9 cellular contexts compared by ENCODE assay signal in genomic region chr15:38564557-38565286, GRCh38. TPM values are rescaled to one million over a fixed set of nuclear protein-coding genes. Genes with fewer than 3 reads are reported as not detected.
DNase-seq lines count a peak whose midpoint lies in the region; ATAC-seq and TF ChIP-seq lines count a peak whose summit lies in the region.
"Had no signal": no experiment of that assay in that cellular context is flagged by ENCODE, and none has a peak within 500 bp of the region (broad histone marks: within the 10 kb centered on the region; RNA-seq: fewer than 3 reads in every experiment).

TSS of gene RASGRP1 (minus strand) at chr15:38564814. CDS start at chr15:38564628, 186 bp downstream.

- H3K4me3 ChIP-seq in fibroblast of the aortic adventitia (ENCODE audit: low read depth, low read length) (peak within 1 kb of the TSS; percentile 57), neutrophil (ENCODE audit: low read depth in 1 of 2, low read length in 1 of 2) (peak within 1 kb of the TSS; percentile 67 to 74)

- H3K9me3 ChIP-seq in neutrophil, result no peaks in the 10 kb centered on the region

- no peaks in the 10 kb centered on the region for H3K36me3 ChIP-seq in neutrophil

- H3K27me3 ChIP-seq in neutrophil, result peaks cover 36% of the 10 kb centered on the region

- DNase-seq in AG08395 (ENCODE audit: low spot score), result peak; percentile 49
- DNase-seq in NOMO-1 treated with dmso at 0.1 percent for 144 hours (lab: John Stamatoyannopoulos, UW; ENCODE audit: unreplicated experiment), result peak; percentile 67
- DNase-seq in activated T-cell treated with anti-CD3 and anti-CD28 coated beads, Interleukin-2, amount 50 U/mL, for 48 hours, result peak; percentile 86 to 90
- peak; percentile 10 for DNase-seq in fibroblast of the aortic adventitia (ENCODE audit: low read depth)

- H3K27ac ChIP-seq in neutrophil (peak within 1 kb of the TSS; percentile 4), temporal lobe (ENCODE audit: low read depth, low read length) (no peak within 1 kb of the TSS)
- H3K27ac ChIP-seq: VCaP had no signal

- H3K4me1 ChIP-seq in neutrophil (ENCODE audit: control insufficient read depth in 1 of 2, insufficient read depth in 1 of 2, low read depth in 1 of 2, low read length in 1 of 2), result peaks cover 17 to 23% of the 10 kb centered on the region in 2 experiments

- peak; percentile 36 for ATAC-seq in GM18858 (IDR thresholded peaks at IDR 0.05; ENCODE audit: unreplicated experiment)
- peak; percentile 55 for ATAC-seq in HG03064 (IDR thresholded peaks at IDR 0.05; ENCODE audit: low read depth, unreplicated experiment)

- TF ChIP-seq CTCF in fibroblast of the aortic adventitia (IDR thresholded peaks at IDR 0.05; ENCODE audit: insufficient read depth, low read length) (peak; percentile 43), neutrophil (IDR thresholded peaks at IDR 0.05) (no peak)

RNA-seq across cellular contexts. Expression of gene RASGRP1, which starts in this region (rescaled TPM):
- total RNA-seq in fibroblast of the aortic adventitia (ENCODE audit: low replicate concordance) (0.09 TPM in 1 of 2 replicates, not detected in the other), temporal lobe (12.5 TPM)

Comparison
In these comparisons a context has a peak if more than half of its experiments do, and no peak if none do; other contexts are left out.
1. RNA of gene RASGRP1 (total RNA-seq): 12.5 TPM in temporal lobe (single experiment); 0.09 TPM in fibroblast of the aortic adventitia; every median in the first group is over 10 times any median in the second.
2. Peak in DNase-seq and H3K4me3 ChIP-seq in fibroblast of the aortic adventitia; RNA of the gene not detected or under 1 TPM.
3. DNase-seq: peak in every context shown above with its lines; median percentile 88 in activated T-cell treated with anti-CD3 and anti-CD28 coated beads, Interleukin-2, amount 50 U/mL, for 48 hours; 67 in NOMO-1 treated with dmso at 0.1 percent for 144 hours; 49 in AG08395; 10 in fibroblast of the aortic adventitia.